ENCODE assay signal across 18 cellular contexts in the genomic region with DNA sequence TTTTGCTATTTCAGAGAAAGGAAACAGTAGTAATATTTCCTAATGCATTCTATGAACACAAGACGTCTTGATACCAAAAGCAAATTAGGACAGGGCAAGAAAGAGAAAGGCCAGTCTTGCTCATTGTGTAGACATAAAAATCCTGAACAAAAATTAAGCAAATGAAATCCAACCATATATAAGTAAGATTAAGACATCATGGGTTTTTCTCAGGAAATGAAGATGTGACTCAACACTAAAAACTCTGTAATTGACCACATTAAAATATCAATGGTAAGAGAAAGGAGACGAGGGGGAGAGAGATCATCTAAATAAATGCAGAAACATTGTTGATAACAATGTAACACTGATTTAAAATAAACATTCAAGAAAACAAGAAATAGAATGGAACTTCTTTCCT.
"Had no signal": no experiment of that assay in that cellular context is flagged by ENCODE, and none has a peak within 500 bp of the region (broad histone marks: within the 10 kb centered on the region; RNA-seq: fewer than 3 reads in every experiment).

No MANE protein-coding gene starts in this region.

- DNase-seq: activated CD4-positive, alpha-beta T cell treated with anti-CD3 and anti-CD28 coated beads for 36 hours; activated CD8-positive, alpha-beta memory T cell treated with anti-CD3 and anti-CD28 coated beads, Interleukin-2, amount 50 U/mL, for 4 hours; activated CD8-positive, alpha-beta T cell treated with anti-CD3 and anti-CD28 coated beads for 36 hours; activated naive CD4-positive, alpha-beta T cell; activated naive CD8-positive, alpha-beta T cell treated with anti-CD3 and anti-CD28 coated beads, Interleukin-2, amount 50 U/mL, for 24 hours; body of pancreas; cerebellar nuclear complex; dermis blood vessel endothelial cell; heart left ventricle; left ventricle myocardium inferior; mesenchymal stem cell; right lobe of liver; stimulated activated naive CD4-positive, alpha-beta T cell; substantia nigra; T-cell; transverse colon; WERI-Rb-1 had no signal

- H3K9me3 ChIP-seq: body of pancreas, heart left ventricle, left ventricle myocardium inferior, prostate gland, right lobe of liver, transverse colon had no signal

- H3K4me1 ChIP-seq: body of pancreas, prostate gland, right lobe of liver, transverse colon had no signal

- H3K27ac ChIP-seq: body of pancreas, heart left ventricle, left ventricle myocardium inferior, prostate gland, right lobe of liver, transverse colon, WERI-Rb-1 had no signal

- H3K27me3 ChIP-seq: body of pancreas, heart left ventricle, right lobe of liver, transverse colon had no signal

- H3K36me3 ChIP-seq: heart left ventricle, left ventricle myocardium inferior, prostate gland, right lobe of liver, transverse colon, WERI-Rb-1 had no signal

- H3K4me3 ChIP-seq: body of pancreas, heart left ventricle, left ventricle myocardium inferior, prostate gland, right lobe of liver, transverse colon had no signal
